In genomic region chr18:13405305-13406038, GRCh38 we compare ENCODE assay signal across 18 cellular contexts.
"Had no signal": no experiment of that assay in that cellular context is flagged by ENCODE, and none has a peak within 500 bp of the region (broad histone marks: within the 10 kb centered on the region; RNA-seq: fewer than 3 reads in every experiment).

No MANE protein-coding gene starts in this region.

- H3K4me1 ChIP-seq: colonic mucosa, parathyroid adenoma, prostate gland, suprapubic skin, tibial artery had no signal

- H3K4me3 ChIP-seq: colonic mucosa, hepatocyte, left ventricle myocardium inferior, prostate gland, smooth muscle cell, suprapubic skin, tibial artery had no signal

- H3K27me3 ChIP-seq: colonic mucosa, hepatocyte, suprapubic skin, tibial artery had no signal

- FAIRE-seq: kidney had no signal

- H3K36me3 ChIP-seq: colonic mucosa, left ventricle myocardium inferior, prostate gland, suprapubic skin had no signal

- H3K4me2 ChIP-seq: hepatocyte, smooth muscle cell had no signal

- ATAC-seq: naive thymus-derived CD4-positive, alpha-beta T cell; stimulated activated naive CD8-positive, alpha-beta T cell treated with anti-CD3 and anti-CD28 coated beads, Interleukin-15, Interleukin-2, amounts not matched to agents 100 U/mL and 50 U/mL, for 24 hours had no signal

- H3K27ac ChIP-seq: colonic mucosa, hepatocyte, left ventricle myocardium inferior, parathyroid adenoma, prostate gland, suprapubic skin, tibial artery had no signal

- H2AFZ ChIP-seq: hepatocyte, parathyroid adenoma had no signal

- H3K27ac Mint-ChIP-seq: nephron progenitor cell had no signal

- H3K4me3 Mint-ChIP-seq: naive thymus-derived CD4-positive, alpha-beta T cell; nephron progenitor cell had no signal

- H3K9ac ChIP-seq: parathyroid adenoma had no signal

- H3K79me2 ChIP-seq: hepatocyte, parathyroid adenoma had no signal

- DNase-seq: colonic mucosa; effector CD8-positive, alpha-beta T cell; foreskin melanocyte; kidney; left cardiac atrium; left ventricle myocardium inferior; mammary epithelial cell; naive thymus-derived CD4-positive, alpha-beta T cell; nephron progenitor cell; retina; stimulated activated CD4-positive, alpha-beta T cell treated with anti-CD3 and anti-CD28 coated beads, Interleukin-2, amount 100 ng/mL, for 48 hours; stimulated activated naive CD8-positive, alpha-beta T cell treated with anti-CD3 and anti-CD28 coated beads, Interleukin-15, Interleukin-2, amounts not matched to agents 100 U/mL and 50 U/mL, for 24 hours; tibial artery had no signal

- H3K9me3 ChIP-seq: colonic mucosa, left ventricle myocardium inferior, prostate gland, suprapubic skin, tibial artery had no signal

- H3K27me3 Mint-ChIP-seq: naive thymus-derived CD4-positive, alpha-beta T cell had no signal
